Comparison of ENCODE assay signal across 15 cellular contexts in genomic region chr15:85810075-85810474, GRCh38. TPM values are rescaled to one million over a fixed set of nuclear protein-coding genes. Genes with fewer than 3 reads are reported as not detected.
A peak's percentile ranks its signal among the peaks of the same experiment; 100 is the strongest.
DNase-seq lines count a peak whose midpoint lies in the region; TF ChIP-seq lines count a peak whose summit lies in the region.
"Had no signal": no experiment of that assay in that cellular context is flagged by ENCODE, and none has a peak within 500 bp of the region (broad histone marks: within the 10 kb centered on the region; RNA-seq: fewer than 3 reads in every experiment).

No MANE protein-coding gene starts in this region.

- no peaks in the 10 kb centered on the region for H3K36me3 ChIP-seq in Karpas-422 (ENCODE audit: insufficient read depth, low read length)
- no peaks in the 10 kb centered on the region for H3K36me3 ChIP-seq in adrenal gland (replicated peaks in 1 of 2)
- H3K36me3 ChIP-seq in neural progenitor cell = no peaks in the 10 kb centered on the region

- WGBS in adrenal gland, 4 donors = 60 to 68% (median 62%) methylated on average over 3 of the region's 3 CpGs

- no peak overlapping the region for H2AFZ ChIP-seq in Karpas-422 (ENCODE audit: low read length)
- no peak overlapping the region for H2AFZ ChIP-seq in neural progenitor cell (replicated peaks)

- H3K27me3 ChIP-seq in Karpas-422 (ENCODE audit: low read length) = no peaks in the 10 kb centered on the region
- no peaks in the 10 kb centered on the region for H3K27me3 ChIP-seq in adrenal gland
- no peaks in the 10 kb centered on the region for H3K27me3 ChIP-seq in neural progenitor cell

- no peak overlapping the region for H3K27ac Mint-ChIP-seq in CD14-positive monocyte
- H3K27ac Mint-ChIP-seq in neural progenitor cell = no peak overlapping the region
- H3K27ac Mint-ChIP-seq: H9 had no signal

- TF ChIP-seq CTCF in CD14-positive monocyte (IDR thresholded peaks at IDR 0.05) = no peak
- TF ChIP-seq CTCF in adrenal gland (IDR thresholded peaks at IDR 0.05) = no peak
- no peak for TF ChIP-seq CTCF in neural progenitor cell (IDR thresholded peaks at IDR 0.05)

- H3K4me3 Mint-ChIP-seq in CD14-positive monocyte (no peak overlapping the region), neural progenitor cell (no peak overlapping the region)
- H3K4me3 Mint-ChIP-seq: CD4-positive, alpha-beta memory T cell; H9 had no signal

- H3K4me1 ChIP-seq in Karpas-422 (ENCODE audit: low read length) (no peaks in the 10 kb centered on the region), adrenal gland (replicated peaks in 1 of 2) (no peaks in the 10 kb centered on the region), neural progenitor cell (no peaks in the 10 kb centered on the region)

- H3K4me3 ChIP-seq in Karpas-422 (ENCODE audit: low read length) = no peak overlapping the region
- no peak overlapping the region for H3K4me3 ChIP-seq in adrenal gland
- H3K4me3 ChIP-seq in neural progenitor cell = no peak overlapping the region

- H3K9me3 ChIP-seq in Karpas-422 (ENCODE audit: low read length) (no peaks in the 10 kb centered on the region), adrenal gland (replicated peaks in 1 of 3) (no peaks in the 10 kb centered on the region), neural progenitor cell (ENCODE audit: low read depth) (no peaks in the 10 kb centered on the region)

- no peak overlapping the region for H3K9ac ChIP-seq in Karpas-422 (ENCODE audit: low read length)
- H3K9ac ChIP-seq in neural progenitor cell = no peak overlapping the region

- no peaks in the 10 kb centered on the region for H3K36me3 Mint-ChIP-seq in CD14-positive monocyte
- H3K36me3 Mint-ChIP-seq in neural progenitor cell = no peaks in the 10 kb centered on the region
- H3K36me3 Mint-ChIP-seq: CD4-positive, alpha-beta memory T cell had no signal

- no peak for TF ChIP-seq POLR2A in adrenal gland (IDR thresholded peaks at IDR 0.05)

- H3K9me2 ChIP-seq in Karpas-422 (replicated peaks; ENCODE audit: insufficient read depth, low read length) = no peaks in the 10 kb centered on the region

- H3K4me1 Mint-ChIP-seq in CD14-positive monocyte (no peaks in the 10 kb centered on the region), neural progenitor cell (peaks cover 10% of the 10 kb centered on the region)
- H3K4me1 Mint-ChIP-seq: H9 had no signal

- H3K27me3 Mint-ChIP-seq in CD14-positive monocyte (ENCODE audit: low read depth in 3 of 3) (peaks cover 2 to 5% (median 2%) of the 10 kb centered on the region in 3 donors), neural progenitor cell (ENCODE audit: insufficient read depth, low read depth) (peaks cover 2% of the 10 kb centered on the region)
- H3K27me3 Mint-ChIP-seq: CD4-positive, alpha-beta memory T cell had no signal

- H3F3A ChIP-seq in neural progenitor cell (ENCODE audit: low read depth) = no peaks in the 10 kb centered on the region

- DNase-seq in CD14-positive monocyte (ENCODE audit: low spot score) (peak; percentile 6), Karpas-422 (no peak), adrenal gland (peak in 4 of 7 donors; percentile 22 to 50 (median 29)), kidney tubule cell (ENCODE audit: low spot score) (peak; percentile 22), NCI-H446 treated with DMSO at 0.1 percent for 48 hours (lab: John Stamatoyannopoulos, UW) (no peak), neural progenitor cell (ENCODE audit: low spot score) (no peak)
- no peak for DNase-seq in effector CD4-positive, alpha-beta T cell
- DNase-seq: CD4-positive, alpha-beta memory T cell; DMS53; H9; NCI-H1105 treated with DMSO at 0.1 percent for 48 hours; NCI-H1694 treated with DMSO at 0.1 percent for 48 hours; NCI-H510A treated with DMSO at 0.1 percent for 48 hours; NCI-H774 had no signal

- H3K9me3 Mint-ChIP-seq in CD14-positive monocyte = peaks cover 0 to 2% (median 0%) of the 10 kb centered on the region in 7 donors
- peaks cover 7% of the 10 kb centered on the region for H3K9me3 Mint-ChIP-seq in neural progenitor cell

- H3K4me2 ChIP-seq in Karpas-422 (ENCODE audit: low read depth, low read length, poor library complexity, severe bottlenecking) (peak overlapping the region; percentile 15), neural progenitor cell (no peak overlapping the region)

- intact Hi-C loops in CD14-positive monocyte (cut with micrococcal nuclease) (no loop called here), adrenal gland (cut with DNase I) (no loop called here)

- no peak overlapping the region for H3K27ac ChIP-seq in Karpas-422 (ENCODE audit: low read length)
- no peak overlapping the region for H3K27ac ChIP-seq in adrenal gland
- H3K27ac ChIP-seq in neural progenitor cell = no peak overlapping the region
- H3K27ac ChIP-seq: RWPE1 had no signal

- H4K20me1 ChIP-seq in Karpas-422 (ENCODE audit: insufficient read depth, low read depth, low read length) = no peaks in the 10 kb centered on the region
- no peaks in the 10 kb centered on the region for H4K20me1 ChIP-seq in neural progenitor cell (ENCODE audit: low read depth)

- H3K79me2 ChIP-seq in Karpas-422 (ENCODE audit: low read length) (no peaks in the 10 kb centered on the region), neural progenitor cell (ENCODE audit: low read depth) (no peaks in the 10 kb centered on the region)

RNA-seq across cellular contexts. Expression of gene KLHL25, which starts 15.3 kb away (rescaled TPM):
- polyA plus RNA-seq in CD14-positive monocyte = under 1 TPM; 0.27 to 0.40 TPM
- 1.5 and 3.3 TPM in 2 replicates for total RNA-seq in Karpas-422 (2014; rRNA removed; shearing (Covaris generic); ENCODE audit: low replicate concordance)
- total RNA-seq in adrenal gland = 1 to 10 TPM; 3.7 to 6.2 (median 4.5) TPM
- polyA plus RNA-seq in adrenal gland = 1 to 10 TPM; 1.4 to 3.9 (median 3.9) TPM
- 12.1 and 25.3 TPM in 2 replicates for total RNA-seq in neural progenitor cell (ENCODE audit: low replicate concordance)

Comparison
In these comparisons a context has a peak if more than half of its experiments do, and no peak if none do; other contexts are left out.
1. DNase-seq: peak in CD14-positive monocyte (single experiment), adrenal gland (4 of 7) and kidney tubule cell (single experiment); none in Karpas-422 (single experiment), NCI-H446 treated with DMSO at 0.1 percent for 48 hours (single experiment), effector CD4-positive, alpha-beta T cell (single experiment) and neural progenitor cell (single experiment).